ENCODE assay signal across 8 cellular contexts in genomic region chr22:49918911-49919881, GRCh38. TPM values are rescaled to one million over a fixed set of nuclear protein-coding genes. Genes with fewer than 3 reads are reported as not detected.
A peak's percentile ranks its signal among the peaks of the same experiment; 100 is the strongest.
DNase-seq lines count a peak whose midpoint lies in the region; ATAC-seq and TF ChIP-seq lines count a peak whose summit lies in the region.

No MANE protein-coding gene starts in this region.

- H3K9me3 ChIP-seq in ascending aorta (no peaks in the 10 kb centered on the region), lower lobe of right lung (no peaks in the 10 kb centered on the region)

- H3K27me3 Mint-ChIP-seq in activated naive CD4-positive, alpha-beta T cell treated with anti-CD3 and anti-CD28 coated beads, Interleukin-2, amount 50 U/mL, for 24 hours, result no peaks in the 10 kb centered on the region

- 40% methylated on average over 47 of the region's 47 CpGs for WGBS in urinary bladder

- peaks cover 28% of the 10 kb centered on the region for H3K4me1 Mint-ChIP-seq in activated naive CD4-positive, alpha-beta T cell treated with anti-CD3 and anti-CD28 coated beads, Interleukin-2, amount 50 U/mL, for 24 hours

- H3K4me1 ChIP-seq in ascending aorta, result peaks cover 0 to 12% of the 10 kb centered on the region in 2 donors
- peaks cover 23% of the 10 kb centered on the region for H3K4me1 ChIP-seq in lower lobe of right lung
- H3K4me1 ChIP-seq in urinary bladder (ENCODE audit: insufficient read depth), result peaks cover 2% of the 10 kb centered on the region

- H3K27ac ChIP-seq in ascending aorta, result peak overlapping the region; percentile 30 to 48
- peak overlapping the region; percentile 97 for H3K27ac ChIP-seq in lower lobe of right lung
- H3K27ac ChIP-seq in urinary bladder (ENCODE audit: low read depth), result no peak overlapping the region

- H3K4me3 Mint-ChIP-seq in activated naive CD4-positive, alpha-beta T cell treated with anti-CD3 and anti-CD28 coated beads, Interleukin-2, amount 50 U/mL, for 24 hours, result peak overlapping the region; percentile 82

- H3K27ac Mint-ChIP-seq in activated naive CD4-positive, alpha-beta T cell treated with anti-CD3 and anti-CD28 coated beads, Interleukin-2, amount 50 U/mL, for 24 hours, result peak overlapping the region; percentile 41

- no peak for ATAC-seq in lower lobe of right lung
- ATAC-seq in HG03175 (IDR thresholded peaks at IDR 0.05; ENCODE audit: unreplicated experiment), result no peak
- no peak for ATAC-seq in GM21529 (IDR thresholded peaks at IDR 0.05; ENCODE audit: unreplicated experiment)

- no peak for DNase-seq in activated naive CD4-positive, alpha-beta T cell (lab: John Stamatoyannopoulos, UW)
- DNase-seq in ascending aorta (ENCODE audit: low spot score in 2 of 2) (peak in 1 of 2 donors; percentile 64), lower lobe of right lung (peak; percentile 39), NCI-H1092 (lab: John Stamatoyannopoulos, UW) (no peak)

- peaks cover 5 to 27% of the 10 kb centered on the region in 2 donors for H3K36me3 ChIP-seq in ascending aorta
- H3K36me3 ChIP-seq in lower lobe of right lung, result peaks cover 32% of the 10 kb centered on the region
- H3K36me3 ChIP-seq in urinary bladder (ENCODE audit: insufficient read depth), result no peaks in the 10 kb centered on the region

- TF ChIP-seq CTCF in ascending aorta (IDR thresholded peaks at IDR 0.05) (no peak), lower lobe of right lung (IDR thresholded peaks at IDR 0.05) (no peak)

- H3K9me3 Mint-ChIP-seq in activated naive CD4-positive, alpha-beta T cell treated with anti-CD3 and anti-CD28 coated beads, Interleukin-2, amount 50 U/mL, for 24 hours, result no peaks in the 10 kb centered on the region

- no peaks in the 10 kb centered on the region for H3K36me3 Mint-ChIP-seq in activated naive CD4-positive, alpha-beta T cell treated with anti-CD3 and anti-CD28 coated beads, Interleukin-2, amount 50 U/mL, for 24 hours

- H3K27me3 ChIP-seq in ascending aorta (no peaks in the 10 kb centered on the region), lower lobe of right lung (ENCODE audit: low read depth) (no peaks in the 10 kb centered on the region)

- H3K4me3 ChIP-seq in ascending aorta (peak overlapping the region; percentile 76 to 90), lower lobe of right lung (peak overlapping the region; percentile 90), urinary bladder (ENCODE audit: low read depth, low read length) (peak overlapping the region; percentile 74)

- intact Hi-C loops in ascending aorta (cut with DNase I), result loop anchor here (1.0 to 5.0 kb wide), 5 partner anchors 12 to 282 kb away; partner anchors contain the start of genes PIM3, SELENOO, TRABD and ZBED4
- intact Hi-C loops in lower lobe of right lung (cut with DNase I), result no loop called here

RNA-seq across cellular contexts. Expression of gene CRELD2, which starts 0.8 kb away (rescaled TPM):
- 61.8 TPM for total RNA-seq in ascending aorta
- 42.7 TPM for total RNA-seq in lower lobe of right lung
- 19.3 TPM for total RNA-seq in urinary bladder
- polyA plus RNA-seq in urinary bladder, result 37.3 TPM

RNA-seq across cellular contexts. Expression of gene ALG12, which starts 1.0 kb away (rescaled TPM):
- total RNA-seq in ascending aorta (6.9 TPM), lower lobe of right lung (25.9 TPM), urinary bladder (20.4 TPM)
- 18.5 TPM for polyA plus RNA-seq in urinary bladder

RNA-seq across cellular contexts. Expression of gene PIM3, which starts 41.4 kb away (rescaled TPM):
- 269 TPM for total RNA-seq in ascending aorta
- 94.7 TPM for total RNA-seq in lower lobe of right lung
- total RNA-seq in urinary bladder, result 17.1 TPM
- 74.5 TPM for polyA plus RNA-seq in urinary bladder
